8 cellular contexts compared by ENCODE assay signal in the genomic region with DNA sequence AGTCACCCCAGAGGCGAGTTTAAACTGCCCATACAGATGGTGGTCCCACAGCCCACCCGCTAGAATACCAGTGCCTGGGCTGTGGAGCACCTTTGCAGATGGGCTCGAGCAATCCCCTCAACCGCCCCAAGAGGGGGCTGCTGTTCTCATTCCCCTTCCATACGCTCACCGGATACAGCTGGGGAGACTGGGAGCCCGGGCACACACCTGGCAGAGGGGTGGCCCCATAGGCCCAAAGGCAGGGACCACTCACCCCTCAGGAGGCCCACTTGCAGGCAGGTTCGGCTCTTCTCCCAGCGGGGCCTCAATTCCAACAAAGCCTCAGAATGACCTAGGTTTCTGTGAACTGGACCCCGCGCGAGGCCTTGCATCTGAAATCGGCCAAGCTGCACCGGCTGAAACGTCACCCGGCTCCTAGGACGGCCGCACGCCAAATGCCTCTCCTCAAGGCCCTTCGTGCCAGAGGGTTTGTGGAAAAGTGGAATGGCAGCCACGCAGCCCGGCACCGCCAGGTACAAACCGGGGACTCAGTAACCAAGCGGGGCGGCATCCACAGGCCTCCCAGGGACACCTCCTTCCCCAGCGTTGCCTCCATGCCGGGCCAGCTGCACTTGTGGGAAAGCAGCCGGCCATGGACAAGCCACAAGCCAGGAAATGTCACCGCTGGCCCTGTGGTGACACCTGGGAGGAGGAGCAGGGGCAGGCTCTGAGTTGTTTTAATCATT. TPM values are rescaled to one million over a fixed set of nuclear protein-coding genes. Genes with fewer than 3 reads are reported as not detected.
DNase-seq lines count a peak whose midpoint lies in the region; ATAC-seq, FAIRE-seq and TF ChIP-seq lines count a peak whose summit lies in the region.

No MANE protein-coding gene starts in this region.

- H2AK5ac ChIP-seq in mesenchymal stem cell (ENCODE audit: low read length, severe bottlenecking): no peak overlapping the region

- H3K4me2 ChIP-seq in astrocyte (ENCODE audit: low read length) (no peak overlapping the region), mesenchymal stem cell (ENCODE audit: low read length, poor library complexity, severe bottlenecking) (no peak overlapping the region)

- peak; percentile 34 for TF ChIP-seq CTCF in astrocyte (IDR thresholded peaks at IDR 0.05; ENCODE audit: insufficient read depth, low read depth, low read length)

- H3K27ac ChIP-seq in astrocyte (ENCODE audit: low read depth, low read length): no peak overlapping the region
- H3K27ac ChIP-seq in mesenchymal stem cell (ENCODE audit: low read length, poor library complexity, severe bottlenecking): no peak overlapping the region

- no peak overlapping the region for H3K4me3 ChIP-seq in astrocyte (ENCODE audit: insufficient read depth, low read depth, low read length)
- H3K4me3 ChIP-seq in mesenchymal stem cell (ENCODE audit: insufficient read depth in 1 of 2, low read depth in 1 of 2, low read length in 2 of 2): no peak overlapping the region

- H2AFZ ChIP-seq in astrocyte (ENCODE audit: low read depth, low read length) (no peak overlapping the region), mesenchymal stem cell (ENCODE audit: low read depth, low read length) (no peak overlapping the region)

- H4K8ac ChIP-seq in mesenchymal stem cell (ENCODE audit: low read length): no peak overlapping the region

- peaks cover 78% of the 10 kb centered on the region for H4K20me1 ChIP-seq in astrocyte (ENCODE audit: insufficient read depth, low read length)

- no peaks in the 10 kb centered on the region for H3K4me1 ChIP-seq in astrocyte (ENCODE audit: insufficient read depth, low read length)
- H3K4me1 ChIP-seq in mesenchymal stem cell (ENCODE audit: control insufficient read depth, insufficient read depth, low read depth, low read length): peaks cover 14% of the 10 kb centered on the region

- H3K9ac ChIP-seq in astrocyte (ENCODE audit: low read length) (no peak overlapping the region), mesenchymal stem cell (ENCODE audit: low read length) (no peak overlapping the region)

- no peak overlapping the region for H3K18ac ChIP-seq in mesenchymal stem cell (ENCODE audit: low read depth in 1 of 2, low read length in 2 of 2)

- no peak for FAIRE-seq in astrocyte (lab: Jason Lieb, UNC)

- H3K9me3 ChIP-seq in astrocyte (ENCODE audit: insufficient read depth, low read depth, low read length) (no peaks in the 10 kb centered on the region), mesenchymal stem cell (ENCODE audit: control insufficient read depth, low read length) (no peaks in the 10 kb centered on the region)

- H3K79me2 ChIP-seq in astrocyte (ENCODE audit: insufficient read depth, low read length): peaks cover 83% of the 10 kb centered on the region

- no peak for ATAC-seq in HG03045 (IDR thresholded peaks at IDR 0.05; ENCODE audit: unreplicated experiment)
- ATAC-seq in HG02571 (IDR thresholded peaks at IDR 0.05; ENCODE audit: unreplicated experiment): no peak

- DNase-seq in ELR (ENCODE audit: low read depth) (peak; percentile 46), NAMALWA (ENCODE audit: low spot score) (peak; percentile 45), astrocyte (ENCODE audit: low read depth) (no peak), mesenchymal stem cell (peak; percentile 47), NCI-H510A (lab: John Stamatoyannopoulos, UW) (no peak)
- no peak for DNase-seq in central memory CD4-positive, alpha-beta T cell

- no peak overlapping the region for H2BK15ac ChIP-seq in mesenchymal stem cell (ENCODE audit: low read depth, poor library complexity, severe bottlenecking)

- no peak overlapping the region for H2BK12ac ChIP-seq in mesenchymal stem cell (ENCODE audit: low read length in 2 of 2)

- H3K36me3 ChIP-seq in astrocyte (ENCODE audit: insufficient read depth, low read length) (peaks cover 12% of the 10 kb centered on the region), mesenchymal stem cell (ENCODE audit: control insufficient read depth in 1 of 2, insufficient read depth in 2 of 2, low read depth in 1 of 2, low read length in 2 of 2) (peaks cover 50 to 61% of the 10 kb centered on the region in 2 experiments)

- H3K27me3 ChIP-seq in astrocyte (ENCODE audit: insufficient read depth, low read length) (no peaks in the 10 kb centered on the region), mesenchymal stem cell (ENCODE audit: control insufficient read depth in 1 of 2, insufficient read depth in 1 of 2, low read length in 2 of 2) (no peaks in the 10 kb centered on the region)

- H3K4me1 Mint-ChIP-seq in astrocyte (ENCODE audit: low read depth, unreplicated experiment): peaks cover 4% of the 10 kb centered on the region

- 91% methylated on average over 30 of the region's 30 CpGs for WGBS in mesenchymal stem cell

- peak overlapping the region in 1 of 2 experiments; percentile 40 for H3K4ac ChIP-seq in mesenchymal stem cell (ENCODE audit: low read depth in 1 of 2, low read length in 2 of 2)

- H3K14ac ChIP-seq in mesenchymal stem cell (ENCODE audit: low read length in 2 of 2): no peak overlapping the region

- H3K9me3 Mint-ChIP-seq in astrocyte (ENCODE audit: unreplicated experiment): no peaks in the 10 kb centered on the region

- H3K36me3 Mint-ChIP-seq in astrocyte (ENCODE audit: low read depth, unreplicated experiment): peaks cover 6% of the 10 kb centered on the region

- H2BK120ac ChIP-seq in mesenchymal stem cell (ENCODE audit: low read depth, low read length): no peak overlapping the region

- H3K79me1 ChIP-seq in mesenchymal stem cell (replicated peaks; ENCODE audit: low read length, poor library complexity, severe bottlenecking): peaks cover 41% of the 10 kb centered on the region

- no peak overlapping the region for H2BK5ac ChIP-seq in mesenchymal stem cell (ENCODE audit: low read depth, low read length, poor library complexity, severe bottlenecking)

- H3K27ac Mint-ChIP-seq in astrocyte (ENCODE audit: unreplicated experiment): no peak overlapping the region

- no peak overlapping the region for H3K23ac ChIP-seq in mesenchymal stem cell (ENCODE audit: low read length in 2 of 2)

- no peak overlapping the region for H4K91ac ChIP-seq in mesenchymal stem cell (ENCODE audit: low read length)

- no peaks in the 10 kb centered on the region for H3K27me3 Mint-ChIP-seq in astrocyte (ENCODE audit: low read depth, unreplicated experiment)

- H3K4me3 Mint-ChIP-seq in astrocyte (ENCODE audit: unreplicated experiment): no peak overlapping the region

RNA-seq across cellular contexts. Expression of a gene that starts 18.7 kb away (rescaled TPM):
- total RNA-seq in astrocyte: 41.6 and 46.0 TPM in 2 replicates
- 49.5 TPM for polyA plus RNA-seq in mesenchymal stem cell (2013, experiment 1 of 2)
- polyA plus RNA-seq in mesenchymal stem cell (2013, experiment 2 of 2): 48.1 TPM

Comparison
In these comparisons a context has a peak if more than half of its experiments do, and no peak if none do; other contexts are left out.
1. DNase-seq: peak in ELR (single experiment), NAMALWA (single experiment) and mesenchymal stem cell (single experiment); none in astrocyte (single experiment), central memory CD4-positive, alpha-beta T cell (single experiment) and NCI-H510A (single experiment).